Comparison of ENCODE assay signal across 8 cellular contexts in genomic region chr16:75013127-75013526, GRCh38. TPM values are rescaled to one million over a fixed set of nuclear protein-coding genes. Genes with fewer than 3 reads are reported as not detected.
DNase-seq lines count a peak whose midpoint lies in the region; ATAC-seq, FAIRE-seq and TF ChIP-seq lines count a peak whose summit lies in the region.
"Not testable (repeated sequence)": the region's sequence is repeated elsewhere in the genome, so short reads cannot be mapped to it uniquely, and the experiment has no call there.

No MANE protein-coding gene starts in this region.

- H3K4me2 ChIP-seq in BLaER1 = peak overlapping the region; percentile 71
- H3K4me2 ChIP-seq in SK-N-SH = not testable (repeated sequence)
- peak overlapping the region; percentile 96 for H3K4me2 ChIP-seq in endothelial cell of umbilical vein (ENCODE audit: insufficient read depth, low read length)

- not testable (repeated sequence) for TF ChIP-seq CTCF in SK-N-SH (IDR thresholded peaks at IDR 0.05); endothelial cell of umbilical vein (IDR thresholded peaks at IDR 0.05; ENCODE audit: extremely low read depth in 1 of 2, insufficient read depth in 1 of 2, low read depth in 1 of 2, low read length in 2 of 2); left lung (IDR thresholded peaks at IDR 0.05); thoracic aorta (IDR thresholded peaks at IDR 0.05)

- FAIRE-seq in endothelial cell of umbilical vein (lab: Jason Lieb, UNC) = not testable (repeated sequence)

- in situ Hi-C loops in KBM-7 (cut with MboI; ENCODE audit: low pct_unique_long_range_greater_than_20kb, low sequenced_read_pairs) = not testable (repeated sequence)

- H3K9me3 ChIP-seq in BLaER1 = peaks cover 26% of the 10 kb centered on the region
- H3K9me3 ChIP-seq in SK-N-SH; endothelial cell of umbilical vein (replicated peaks; ENCODE audit: control insufficient read depth, insufficient read depth, low read length); left lung; thoracic aorta: not testable (repeated sequence)

- TF ChIP-seq POLR2A in endothelial cell of umbilical vein (IDR thresholded peaks at IDR 0.05; ENCODE audit: low read depth, low read length) = not testable (repeated sequence)

- peaks cover 48% of the 10 kb centered on the region for H3K4me1 Mint-ChIP-seq in activated naive CD4-positive, alpha-beta T cell treated with anti-CD3 and anti-CD28 coated beads for 36 hours (ENCODE audit: low read depth)

- not testable (repeated sequence) for H3K9me1 ChIP-seq in endothelial cell of umbilical vein (replicated peaks; ENCODE audit: control insufficient read depth, extremely low read depth, insufficient read depth, low read length)

- dilution Hi-C loops in endothelial cell of umbilical vein (cut with MboI; ENCODE audit: extremely low pct_ligation_motif_present, low sequenced_read_pairs) = not testable (repeated sequence)

- H3K4me3 ChIP-seq in BLaER1; SK-N-SH (ENCODE audit: low read depth in 2 of 2, low read length in 1 of 2); left lung; rectal smooth muscle tissue (ENCODE audit: low read length); thoracic aorta: not testable (repeated sequence)
- H3K4me3 ChIP-seq in endothelial cell of umbilical vein (replicated peaks in 1 of 3; ENCODE audit: insufficient read depth in 1 of 3, low read depth in 1 of 3, low read length in 3 of 3) = peak overlapping the region in 1 of 3 experiments; percentile 34

- not testable (repeated sequence) for ATAC-seq in left lung; thoracic aorta (ENCODE audit: insufficient number of reproducible peaks, low FRiP score, low read depth)

- not testable (repeated sequence) for H3K9ac ChIP-seq in BLaER1; SK-N-SH; rectal smooth muscle tissue (ENCODE audit: low read length)
- H3K9ac ChIP-seq in endothelial cell of umbilical vein (replicated peaks; ENCODE audit: extremely low read depth, insufficient read depth, low read length) = peak overlapping the region; percentile 69

- POLR2A ChIA-PET in SK-N-SH (lab: Yijun Ruan, JAX) = not testable (repeated sequence)
- POLR2A ChIA-PET in endothelial cell of umbilical vein (lab: Charles Lee) = interaction anchor here (1.2 kb wide), 1 partner anchor 28 kb away, joined by 3 read pairs; the partner anchor contains the start of gene WDR59

- peaks cover 47% of the 10 kb centered on the region for H3K36me3 ChIP-seq in BLaER1
- not testable (repeated sequence) for H3K36me3 ChIP-seq in SK-N-SH (replicated peaks in 1 of 2; ENCODE audit: control insufficient read depth in 1 of 2, insufficient read depth in 2 of 2, low read length in 1 of 2); endothelial cell of umbilical vein (ENCODE audit: control insufficient read depth in 2 of 2, extremely low read depth in 1 of 2, insufficient read depth in 2 of 2, low read length in 2 of 2); left lung; rectal smooth muscle tissue (ENCODE audit: control insufficient read depth, insufficient read depth, low read length); thoracic aorta

- not testable (repeated sequence) for H3K27me3 ChIP-seq in BLaER1; SK-N-SH (ENCODE audit: insufficient read depth); endothelial cell of umbilical vein (ENCODE audit: control insufficient read depth in 2 of 2, insufficient read depth in 2 of 2, low read length in 2 of 2); left lung; rectal smooth muscle tissue (ENCODE audit: control insufficient read depth, insufficient read depth, low read length); thoracic aorta (replicated peaks; ENCODE audit: insufficient read depth)

- H3K9me2 ChIP-seq in SK-N-SH = not testable (repeated sequence)

- H3K4me1 ChIP-seq in BLaER1 (peaks cover 50% of the 10 kb centered on the region), SK-N-SH (ENCODE audit: control insufficient read depth in 1 of 2, insufficient read depth in 2 of 2, low read depth in 1 of 2, low read length in 1 of 2) (peaks cover 11 to 29% of the 10 kb centered on the region in 2 experiments; a peak in 3 of 4 replicates), endothelial cell of umbilical vein (ENCODE audit: control insufficient read depth, extremely low read depth, insufficient read depth, low read length) (peaks cover 35% of the 10 kb centered on the region), left lung (peaks cover 13 to 58% of the 10 kb centered on the region in 2 donors), rectal smooth muscle tissue (ENCODE audit: control insufficient read depth, insufficient read depth, low read length) (peaks cover 22% of the 10 kb centered on the region), thoracic aorta (ENCODE audit: control insufficient read depth in 1 of 2, low read depth in 2 of 2) (peaks cover 14 to 30% of the 10 kb centered on the region in 2 donors)

- H3K27ac ChIP-seq in BLaER1 (peak overlapping the region; percentile 62; the same call in 1 of the 2 replicates), SK-N-SH (ENCODE audit: low read depth in 2 of 2, low read length in 1 of 2) (peak overlapping the region; percentile 68 to 77; a peak in 3 of 4 replicates), endothelial cell of umbilical vein (ENCODE audit: insufficient read depth, low read depth, low read length) (peak overlapping the region; percentile 92), left lung (peak overlapping the region; percentile 80 to 86), rectal smooth muscle tissue (ENCODE audit: low read depth, low read length) (peak overlapping the region; percentile 78), thoracic aorta (peak overlapping the region; percentile 67 to 86)

- H4K20me1 ChIP-seq in BLaER1 (peaks cover 100% of the 10 kb centered on the region), SK-N-SH (ENCODE audit: insufficient read depth) (peaks cover 10% of the 10 kb centered on the region)
- not testable (repeated sequence) for H4K20me1 ChIP-seq in endothelial cell of umbilical vein (replicated peaks; ENCODE audit: control insufficient read depth, extremely low read depth, insufficient read depth, low read length)

- DNase-seq in KBM-7 = peak; percentile 19
- DNase-seq in SK-N-SH; activated naive CD4-positive, alpha-beta T cell treated with anti-CD3 and anti-CD28 coated beads for 36 hours; endothelial cell of umbilical vein (ENCODE audit: low read depth, low spot score); left lung; thoracic aorta (ENCODE audit: low spot score): not testable (repeated sequence)

- not testable (repeated sequence) for H2AFZ ChIP-seq in SK-N-SH (ENCODE audit: low read depth); endothelial cell of umbilical vein (ENCODE audit: low read depth, low read length)

- H3K36me3 Mint-ChIP-seq in activated naive CD4-positive, alpha-beta T cell treated with anti-CD3 and anti-CD28 coated beads for 36 hours (ENCODE audit: low read depth) = not testable (repeated sequence)

- H3K27ac Mint-ChIP-seq in activated naive CD4-positive, alpha-beta T cell treated with anti-CD3 and anti-CD28 coated beads for 36 hours = peak overlapping the region; percentile 95

- TF ChIP-seq RAD21 in SK-N-SH (IDR thresholded peaks at IDR 0.05; ENCODE audit: low read length) = not testable (repeated sequence)

- not testable (repeated sequence) for H3K4me3 Mint-ChIP-seq in activated naive CD4-positive, alpha-beta T cell treated with anti-CD3 and anti-CD28 coated beads for 36 hours

- not testable (repeated sequence) for H3K27me3 Mint-ChIP-seq in activated naive CD4-positive, alpha-beta T cell treated with anti-CD3 and anti-CD28 coated beads for 36 hours (ENCODE audit: low read depth)

- WGBS in SK-N-SH (ENCODE audit: low lambda C conversion rate) = 97% methylated on average over 6 of the region's 6 CpGs

- not testable (repeated sequence) for TF ChIP-seq EP300 in SK-N-SH (IDR thresholded peaks at IDR 0.05; ENCODE audit: borderline replicate concordance in 1 of 2, low read depth in 1 of 2, low read length in 1 of 2)

- H3K79me2 ChIP-seq in SK-N-SH (ENCODE audit: insufficient read depth) (peaks cover 92% of the 10 kb centered on the region), endothelial cell of umbilical vein (ENCODE audit: control insufficient read depth, insufficient read depth, low read length) (peaks cover 64% of the 10 kb centered on the region)

- CTCF ChIA-PET in SK-N-SH (lab: Yijun Ruan, JAX) = interaction anchor here (1.2 to 5.4 kb wide), 2 partner anchors 30 to 98 kb away, joined by 3 to 30 read pairs; no protein-coding TSS in a partner anchor
- CTCF ChIA-PET in activated naive CD4-positive, alpha-beta T cell treated with anti-CD3 and anti-CD28 coated beads for 36 hours (lab: Charles Lee) = interaction anchor here (0.6 to 3.3 kb wide), 2 partner anchors 97 to 393 kb away, joined by 3 to 28 read pairs; no protein-coding TSS in a partner anchor
- CTCF ChIA-PET in endothelial cell of umbilical vein (lab: Charles Lee) = interaction anchor here (0.8 to 3.9 kb wide), 5 partner anchors 10 to 98 kb away, joined by 3 to 39 read pairs (median 8); partner anchors contain the start of gene ZNRF1

- BruUV-seq in endothelial cell of umbilical vein (replicated peaks; lab: Mats Ljungman, UMichigan) = not testable (repeated sequence)

- intact Hi-C loops in activated naive CD4-positive, alpha-beta T cell treated with anti-CD3 and anti-CD28 coated beads for 36 hours (cut with micrococcal nuclease) = loop anchor here (2.0 to 10.0 kb wide), 3 partner anchors 52 to 552 kb away; partner anchors contain the start of genes GABARAPL2 and MLKL
- intact Hi-C loops in endothelial cell of umbilical vein (cut with micrococcal nuclease) = loop anchor here (2.0 kb wide), 1 partner anchor 14 kb away; no protein-coding TSS in a partner anchor
- intact Hi-C loops in left lung (cut with DNase I) = not testable (repeated sequence)

- peaks cover 21% of the 10 kb centered on the region for H3F3A ChIP-seq in SK-N-SH (replicated peaks; ENCODE audit: insufficient read depth)

- H3K9me3 Mint-ChIP-seq in activated naive CD4-positive, alpha-beta T cell treated with anti-CD3 and anti-CD28 coated beads for 36 hours = not testable (repeated sequence)

RNA-seq across cellular contexts. Expression of gene ZNRF1, which starts 14.3 kb away (rescaled TPM):
- polyA plus RNA-seq in SK-N-SH (2012; rRNA removed) (20.6 and 23.7 TPM in 2 replicates), endothelial cell of umbilical vein (23.7 and 25.7 TPM in 2 replicates)
- 18.6 and 19.8 TPM in 2 replicates for polyA plus RNA-seq in SK-N-SH (2012; cell fraction: cytosol; rRNA removed)
- 35.4 and 43.3 TPM in 2 replicates for polyA plus RNA-seq in SK-N-SH (2012; cell fraction: nucleus; rRNA removed)
- 10 to 100 TPM; 35.3 to 35.7 TPM for total RNA-seq in activated naive CD4-positive, alpha-beta T cell treated with anti-CD3 and anti-CD28 coated beads for 36 hours
- total RNA-seq in endothelial cell of umbilical vein (33.2 and 34.9 TPM in 2 replicates), left lung (10 to 100 TPM; 24.3 to 25.8 TPM), thoracic aorta (10 to 100 TPM; 16.9 to 27.1 TPM)
- polyA plus RNA-seq in endothelial cell of umbilical vein (2011; cell fraction: cytosol; rRNA removed) = 18.1 and 21.5 TPM in 2 replicates
- 33.2 and 38.1 TPM in 2 replicates for polyA plus RNA-seq in endothelial cell of umbilical vein (2011; cell fraction: nucleus; rRNA removed)
- 29.6 and 47.4 TPM in 2 replicates for polyA plus RNA-seq in endothelial cell of umbilical vein (2012)
- polyA minus RNA-seq in endothelial cell of umbilical vein = 23.4 and 28.6 TPM in 2 replicates
- 16.1 TPM for polyA minus RNA-seq in endothelial cell of umbilical vein (2011; cell fraction: cytosol; rRNA and poly(A)+ RNA removed)
- 26.0 and 34.1 TPM in 2 replicates for polyA minus RNA-seq in endothelial cell of umbilical vein (2011; cell fraction: nucleus; rRNA and poly(A)+ RNA removed)

RNA-seq across cellular contexts. Expression of gene WDR59, which starts 28.2 kb away (rescaled TPM):
- 48.2 and 60.2 TPM in 2 replicates for polyA plus RNA-seq in SK-N-SH (2012; rRNA removed)
- 27.2 and 30.0 TPM in 2 replicates for polyA plus RNA-seq in SK-N-SH (2012; cell fraction: cytosol; rRNA removed)
- 164 and 199 TPM in 2 replicates for polyA plus RNA-seq in SK-N-SH (2012; cell fraction: nucleus; rRNA removed)
- 10 to 100 TPM; 47.8 to 55.6 TPM for total RNA-seq in activated naive CD4-positive, alpha-beta T cell treated with anti-CD3 and anti-CD28 coated beads for 36 hours
- 60.0 and 62.2 TPM in 2 replicates for total RNA-seq in endothelial cell of umbilical vein
- polyA plus RNA-seq in endothelial cell of umbilical vein = 51.1 and 51.3 TPM in 2 replicates
- 36.3 TPM in 2 replicates for polyA plus RNA-seq in endothelial cell of umbilical vein (2011; cell fraction: cytosol; rRNA removed)
- polyA plus RNA-seq in endothelial cell of umbilical vein (2011; cell fraction: nucleus; rRNA removed) = 161 and 194 TPM in 2 replicates
- 36.0 and 36.7 TPM in 2 replicates for polyA plus RNA-seq in endothelial cell of umbilical vein (2012)
- polyA minus RNA-seq in endothelial cell of umbilical vein = 74.0 and 91.3 TPM in 2 replicates
- 21.8 TPM for polyA minus RNA-seq in endothelial cell of umbilical vein (2011; cell fraction: cytosol; rRNA and poly(A)+ RNA removed)
- 65.9 and 79.0 TPM in 2 replicates for polyA minus RNA-seq in endothelial cell of umbilical vein (2011; cell fraction: nucleus; rRNA and poly(A)+ RNA removed)
- 10 to 100 TPM; 46.9 to 47.1 TPM for total RNA-seq in left lung
- total RNA-seq in thoracic aorta = 10 to 100 TPM; 28.8 to 36.8 TPM
